Comparison of ENCODE assay signal across 1 cellular context in genomic region chr18:44678725-44679055, GRCh38.
TF ChIP-seq lines count a peak whose summit lies in the region.

No MANE protein-coding gene starts in this region.

TF ChIP-seq in H1, 55 proteins besides CTCF, POLR2A, EP300 and RAD21 (continued from another document):
- TF ChIP-seq CHD1 (IDR thresholded peaks at IDR 0.05; ENCODE audit: low read depth, low read length) = no peak
- no peak for TF ChIP-seq RNF2 (IDR thresholded peaks at IDR 0.05; ENCODE audit: borderline replicate concordance, low read depth, low read length, missing control alignments, poor library complexity, severe bottlenecking)
- no peak for TF ChIP-seq CBX8 (IDR thresholded peaks at IDR 0.05; ENCODE audit: borderline replicate concordance, low read depth, low read length)
- no peak for TF ChIP-seq BRCA1 (IDR thresholded peaks at IDR 0.05; ENCODE audit: low read depth, low read length)
- TF ChIP-seq HDAC2 (IDR thresholded peaks at IDR 0.05; ENCODE audit: borderline replicate concordance in 1 of 2, low read depth in 2 of 2, low read length in 2 of 2) = no peak
- no peak for TF ChIP-seq RXRA (IDR thresholded peaks at IDR 0.05; ENCODE audit: insufficient read depth, low read depth, low read length)
- TF ChIP-seq TBP (IDR thresholded peaks at IDR 0.05; ENCODE audit: low read depth, low read length) = no peak
- TF ChIP-seq JUND (IDR thresholded peaks at IDR 0.05; ENCODE audit: low read length) = no peak
- no peak for TF ChIP-seq TAF1 (IDR thresholded peaks at IDR 0.05; ENCODE audit: low read depth, low read length)
- TF ChIP-seq ASH2L (IDR thresholded peaks at IDR 0.05; ENCODE audit: low read length) = no peak
- no peak for TF ChIP-seq SP2 (IDR thresholded peaks at IDR 0.05; ENCODE audit: low read length)
